In the genomic region with DNA sequence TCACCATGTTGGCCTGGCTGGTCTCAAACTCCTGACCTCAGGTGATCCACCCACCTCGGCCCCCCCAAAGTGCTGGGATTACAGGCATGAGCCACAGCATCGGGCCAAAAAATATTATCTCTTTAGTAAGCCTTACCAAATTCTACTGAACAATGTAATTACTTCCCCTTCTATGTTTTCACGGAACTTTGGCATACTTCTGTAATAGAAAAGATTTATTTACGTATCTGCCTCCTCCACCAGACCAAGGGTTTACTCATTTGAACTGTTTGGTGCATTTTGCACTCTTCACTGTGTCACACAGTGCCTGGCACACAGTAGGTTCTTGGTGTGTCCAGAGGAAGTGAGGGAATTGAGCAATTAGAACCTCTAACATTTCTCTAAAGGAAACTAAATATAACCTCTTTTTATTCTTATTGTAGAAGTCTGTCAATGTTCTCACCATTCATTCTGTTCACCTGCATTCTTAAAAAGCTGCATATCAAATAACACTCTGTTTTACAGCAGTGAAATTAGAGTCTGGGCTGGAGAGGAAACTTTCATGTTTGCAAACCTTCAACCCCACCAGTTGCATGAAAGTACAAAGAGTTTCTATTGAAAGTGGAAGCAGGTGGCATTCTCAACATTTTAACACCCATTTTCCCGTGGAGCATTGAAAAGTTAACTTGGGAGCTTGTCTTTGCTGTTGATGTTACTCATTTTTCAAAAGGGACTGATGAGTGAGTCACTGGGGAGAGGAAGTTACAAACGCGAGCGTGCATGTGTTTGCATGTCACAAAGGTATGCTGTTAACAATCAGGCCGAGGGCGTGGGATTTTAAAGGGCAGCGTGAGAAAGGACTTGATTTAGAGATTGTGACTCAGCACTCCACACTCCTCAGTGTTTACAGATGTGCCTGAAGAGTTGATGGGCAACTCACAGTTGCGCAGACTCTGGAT, we compare ENCODE assay signal across 10 cellular contexts.
DNase-seq lines count a peak whose midpoint lies in the region; ATAC-seq and TF ChIP-seq lines count a peak whose summit lies in the region.
"Had no signal": no experiment of that assay in that cellular context is flagged by ENCODE, and none has a peak within 500 bp of the region (broad histone marks: within the 10 kb centered on the region; RNA-seq: fewer than 3 reads in every experiment).

No MANE protein-coding gene starts in this region.

- CTCF ChIA-PET in Panc1 (lab: Charles Lee), result no interaction called here

- peak overlapping the region in 1 of 2 experiments; percentile 5; a peak in 1 of 4 replicates for H3K4me3 ChIP-seq in Panc1 (ENCODE audit: low read depth in 2 of 2, low read length in 2 of 2)
- H3K4me3 ChIP-seq in fibroblast of the aortic adventitia (ENCODE audit: low read depth, low read length), result no peak overlapping the region
- H3K4me3 ChIP-seq in transverse colon, result no peak overlapping the region
- H3K4me3 ChIP-seq in spleen, result no peak overlapping the region

- POLR2A ChIA-PET in Panc1 (lab: Charles Lee), result interaction anchor here (0.6 kb wide), 1 partner anchor 12 kb away, joined by 4 read pairs; no protein-coding TSS in a partner anchor

- 35 to 48% methylated on average over 7 to 12 of the region's 12 CpGs for WGBS in transverse colon (ENCODE audit: low coverage in 1 of 2), 2 donors
- 68 to 82% (median 70%) methylated on average over 12 of the region's 12 CpGs for WGBS in spleen, 5 donors

- H3K9me3 ChIP-seq in Panc1 (ENCODE audit: control insufficient read depth, insufficient read depth, low read depth, low read length), result no peaks in the 10 kb centered on the region
- no peaks in the 10 kb centered on the region for H3K9me3 ChIP-seq in transverse colon
- peaks cover 0 to 5% (median 0%) of the 10 kb centered on the region in 8 donors for H3K9me3 ChIP-seq in spleen

- TF ChIP-seq EP300 in transverse colon (IDR thresholded peaks at IDR 0.05; ENCODE audit: low read depth), result no peak

- no peaks in the 10 kb centered on the region for H3K27me3 ChIP-seq in Panc1 (ENCODE audit: control insufficient read depth, insufficient read depth, low read length)
- H3K27me3 ChIP-seq in transverse colon, result no peaks in the 10 kb centered on the region
- H3K27me3 ChIP-seq in spleen (replicated peaks in 1 of 7), result no peaks in the 10 kb centered on the region

- H3K36me3 ChIP-seq in Panc1 (ENCODE audit: control insufficient read depth, insufficient read depth, low read length) (no peaks in the 10 kb centered on the region), transverse colon (no peaks in the 10 kb centered on the region), spleen (no peaks in the 10 kb centered on the region)

- DNase-seq in NCI-H1417 (lab: John Stamatoyannopoulos, UW) (peak; percentile 29 to 54 (median 52)), NCI-H1417 treated with DMSO at 0.1 percent for 48 hours (lab: John Stamatoyannopoulos, UW) (no peak), Panc1 (ENCODE audit: low read depth, low spot score) (peak; percentile 93), fibroblast of the aortic adventitia (ENCODE audit: low read depth) (peak; percentile 36), transverse colon (peak; percentile 35), spleen (no peak)
- DNase-seq in activated CD8-positive, alpha-beta memory T cell treated with anti-CD3 and anti-CD28 coated beads for 24 hours, result no peak
- DNase-seq: 8988T, nephron progenitor cell had no signal

- TF ChIP-seq POLR2A in transverse colon (IDR thresholded peaks at IDR 0.05) (no peak), spleen (IDR thresholded peaks at IDR 0.05) (no peak)

- BruUV-seq in Panc1 (replicated peaks; lab: Mats Ljungman, UMichigan), result no TSS peak

- in situ Hi-C loops in Panc1 (cut with HindIII; ENCODE audit: low pct_unique_long_range_greater_than_20kb, low sequenced_read_pairs) (no loop called here), transverse colon (cut with MboI; ENCODE audit: low pct_ligation_motif_present in 1 of 4, low pct_unique_long_range_greater_than_20kb in 1 of 4, low sequenced_read_pairs in 3 of 4) (no loop called here)

- ATAC-seq in Panc1, result peak; percentile 95
- ATAC-seq in GM19328 (IDR thresholded peaks at IDR 0.05; ENCODE audit: unreplicated experiment), result no peak

- intact Hi-C loops in Panc1 (cut with micrococcal nuclease; ENCODE audit: unreplicated experiment) (no loop called here), transverse colon (cut with DNase I; ENCODE audit: low total_unique reads) (no loop called here), spleen (cut with DNase I; ENCODE audit: low total_unique reads) (no loop called here)

- H3K4me1 ChIP-seq in Panc1 (ENCODE audit: control insufficient read depth, insufficient read depth, low read length) (no peaks in the 10 kb centered on the region; the same call in 1 of the 2 replicates), transverse colon (no peaks in the 10 kb centered on the region), spleen (no peaks in the 10 kb centered on the region)

- TF ChIP-seq CTCF in Panc1 (IDR thresholded peaks at IDR 0.05), result no peak
- no peak for TF ChIP-seq CTCF in fibroblast of the aortic adventitia (IDR thresholded peaks at IDR 0.05; ENCODE audit: insufficient read depth, low read length)
- TF ChIP-seq CTCF in transverse colon (IDR thresholded peaks at IDR 0.05), result no peak
- TF ChIP-seq CTCF in spleen (IDR thresholded peaks at IDR 0.05 in 8 of 11, conservative IDR thresholded peaks at IDR 0.05 in 3 of 11), result no peak

- 0 out of 2 replicates have a peak overlapping the region, but pooled peaks have one; percentile 17 for H3K27ac ChIP-seq in Panc1 (ENCODE audit: low read length)
- H3K27ac ChIP-seq in transverse colon, result no peak overlapping the region
- no peak overlapping the region for H3K27ac ChIP-seq in spleen

Comparison
In these comparisons a context has a peak if more than half of its experiments do, and no peak if none do; other contexts are left out.
1. DNase-seq: peak in NCI-H1417 (3 of 3), Panc1 (single experiment), fibroblast of the aortic adventitia (single experiment) and transverse colon (single experiment); none in NCI-H1417 treated with DMSO at 0.1 percent for 48 hours (single experiment), spleen (single experiment) and activated CD8-positive, alpha-beta memory T cell treated with anti-CD3 and anti-CD28 coated beads for 24 hours (single experiment).